ENCODE assay signal across 15 cellular contexts in genomic region chr1:66399888-66400529, GRCh38.
A peak's percentile ranks its signal among the peaks of the same experiment; 100 is the strongest.
DNase-seq lines count a peak whose midpoint lies in the region; ATAC-seq, FAIRE-seq and TF ChIP-seq lines count a peak whose summit lies in the region.
"Had no signal": no experiment of that assay in that cellular context is flagged by ENCODE, and none has a peak within 500 bp of the region (broad histone marks: within the 10 kb centered on the region; RNA-seq: fewer than 3 reads in every experiment).

No MANE protein-coding gene starts in this region.

- peak overlapping the region; percentile 37 for H3K4me3 Mint-ChIP-seq in activated naive CD4-positive, alpha-beta T cell treated with anti-CD3 and anti-CD28 coated beads, Interleukin-2, amount 50 U/mL, for 24 hours
- no peak overlapping the region for H3K4me3 Mint-ChIP-seq in activated naive CD4-positive, alpha-beta T cell treated with anti-CD3 and anti-CD28 coated beads, Interleukin-2, amount 10 ng/mL, durations not matched to agents 7 days and 5 days
- peak overlapping the region; percentile 5 for H3K4me3 Mint-ChIP-seq in T-helper 17 cell
- peak overlapping the region; percentile 1 for H3K4me3 Mint-ChIP-seq in stimulated activated naive CD8-positive, alpha-beta T cell treated with anti-CD3 and anti-CD28 coated beads, Interleukin-15, Interleukin-2, amounts not matched to agents 100 ng/mL and 50 ng/mL, for 24 hours

- no peaks in the 10 kb centered on the region for H3K36me3 Mint-ChIP-seq in activated naive CD4-positive, alpha-beta T cell treated with anti-CD3 and anti-CD28 coated beads, Interleukin-2, amount 50 U/mL, for 24 hours
- no peaks in the 10 kb centered on the region for H3K36me3 Mint-ChIP-seq in activated naive CD4-positive, alpha-beta T cell treated with anti-CD3 and anti-CD28 coated beads, Interleukin-2, amount 10 ng/mL, durations not matched to agents 7 days and 5 days
- no peaks in the 10 kb centered on the region for H3K36me3 Mint-ChIP-seq in T-helper 17 cell (ENCODE audit: low read depth)
- no peaks in the 10 kb centered on the region for H3K36me3 Mint-ChIP-seq in stimulated activated naive CD8-positive, alpha-beta T cell treated with anti-CD3 and anti-CD28 coated beads, Interleukin-15, Interleukin-2, amounts not matched to agents 100 ng/mL and 50 ng/mL, for 24 hours (ENCODE audit: low read depth)
- H3K36me3 Mint-ChIP-seq: IgD-negative memory B cell had no signal

- H3K27ac ChIP-seq in kidney (ENCODE audit: low read depth in 2 of 2, low read length in 2 of 2), result no peak overlapping the region

- no peak overlapping the region for H3K9ac ChIP-seq in kidney (ENCODE audit: low read length in 2 of 2)

- no peak for DNase-seq in activated naive CD4-positive, alpha-beta T cell treated with anti-CD3 and anti-CD28 coated beads, Interleukin-2, amount 10 ng/mL, durations not matched to agents 7 days and 5 days
- DNase-seq in T-helper 17 cell, result no peak
- no peak for DNase-seq in HT-29 (ENCODE audit: low spot score)
- no peak for DNase-seq in NCI-H2171 (lab: John Stamatoyannopoulos, UW)
- DNase-seq in kidney, result no peak
- DNase-seq: central memory CD4-positive, alpha-beta T cell; mesenchymal stem cell; NCI-H2081 treated with DMSO at 0.1 percent for 48 hours; SIG-M5 had no signal

- H3K27me3 Mint-ChIP-seq in activated naive CD4-positive, alpha-beta T cell treated with anti-CD3 and anti-CD28 coated beads, Interleukin-2, amount 50 U/mL, for 24 hours, result no peaks in the 10 kb centered on the region
- H3K27me3 Mint-ChIP-seq in activated naive CD4-positive, alpha-beta T cell treated with anti-CD3 and anti-CD28 coated beads, Interleukin-2, amount 10 ng/mL, durations not matched to agents 7 days and 5 days, result no peaks in the 10 kb centered on the region
- H3K27me3 Mint-ChIP-seq in T-helper 17 cell, result no peaks in the 10 kb centered on the region
- no peaks in the 10 kb centered on the region for H3K27me3 Mint-ChIP-seq in stimulated activated naive CD8-positive, alpha-beta T cell treated with anti-CD3 and anti-CD28 coated beads, Interleukin-15, Interleukin-2, amounts not matched to agents 100 ng/mL and 50 ng/mL, for 24 hours
- H3K27me3 Mint-ChIP-seq: IgD-negative memory B cell had no signal

- no peaks in the 10 kb centered on the region for H3K36me3 ChIP-seq in kidney (ENCODE audit: control insufficient read depth in 1 of 2, insufficient read depth in 2 of 2, low read length in 2 of 2)

- H3K9me3 ChIP-seq in T-helper 17 cell (ENCODE audit: control insufficient read depth, low read length, poor library complexity, severe bottlenecking) (no peaks in the 10 kb centered on the region), kidney (ENCODE audit: control insufficient read depth in 1 of 2, low read length in 2 of 2) (no peaks in the 10 kb centered on the region)

- no peak for FAIRE-seq in kidney (lab: Jason Lieb, UNC)
- FAIRE-seq: frontal cortex, urothelium cell line had no signal

- H3K9me3 Mint-ChIP-seq in activated naive CD4-positive, alpha-beta T cell treated with anti-CD3 and anti-CD28 coated beads, Interleukin-2, amount 50 U/mL, for 24 hours, result no peaks in the 10 kb centered on the region
- H3K9me3 Mint-ChIP-seq in activated naive CD4-positive, alpha-beta T cell treated with anti-CD3 and anti-CD28 coated beads, Interleukin-2, amount 10 ng/mL, durations not matched to agents 7 days and 5 days, result no peaks in the 10 kb centered on the region
- no peaks in the 10 kb centered on the region for H3K9me3 Mint-ChIP-seq in stimulated activated naive CD8-positive, alpha-beta T cell treated with anti-CD3 and anti-CD28 coated beads, Interleukin-15, Interleukin-2, amounts not matched to agents 100 ng/mL and 50 ng/mL, for 24 hours
- H3K9me3 Mint-ChIP-seq: IgD-negative memory B cell had no signal

- ATAC-seq in HG02623 (IDR thresholded peaks at IDR 0.05; ENCODE audit: unreplicated experiment) (peak; percentile 9), T-helper 17 cell (no peak)

- peaks cover 0 to 2% of the 10 kb centered on the region in 2 donors for H3K4me1 ChIP-seq in kidney (ENCODE audit: control insufficient read depth in 1 of 2, insufficient read depth in 1 of 2, low read depth in 1 of 2, low read length in 2 of 2)

- CTCF ChIA-PET in activated naive CD4-positive, alpha-beta T cell treated with anti-CD3 and anti-CD28 coated beads, Interleukin-2, amount 10 ng/mL, durations not matched to agents 7 days and 5 days (lab: Charles Lee), result interaction anchor here (0.6 to 1.0 kb wide), 3 partner anchors 14 to 267 kb away, joined by 3 to 5 read pairs (median 4); no protein-coding TSS in a partner anchor

- intact Hi-C loops in kidney (cut with DNase I), result no loop called here

- H3K4me1 Mint-ChIP-seq in activated naive CD4-positive, alpha-beta T cell treated with anti-CD3 and anti-CD28 coated beads, Interleukin-2, amount 50 U/mL, for 24 hours, result peaks cover 28% of the 10 kb centered on the region
- H3K4me1 Mint-ChIP-seq in activated naive CD4-positive, alpha-beta T cell treated with anti-CD3 and anti-CD28 coated beads, Interleukin-2, amount 10 ng/mL, durations not matched to agents 7 days and 5 days, result peaks cover 23% of the 10 kb centered on the region
- peaks cover 19% of the 10 kb centered on the region for H3K4me1 Mint-ChIP-seq in T-helper 17 cell
- H3K4me1 Mint-ChIP-seq in stimulated activated naive CD8-positive, alpha-beta T cell treated with anti-CD3 and anti-CD28 coated beads, Interleukin-15, Interleukin-2, amounts not matched to agents 100 ng/mL and 50 ng/mL, for 24 hours (ENCODE audit: low read depth), result peaks cover 66% of the 10 kb centered on the region

- peak overlapping the region; percentile 68 for H3K27ac Mint-ChIP-seq in activated naive CD4-positive, alpha-beta T cell treated with anti-CD3 and anti-CD28 coated beads, Interleukin-2, amount 50 U/mL, for 24 hours
- H3K27ac Mint-ChIP-seq in activated naive CD4-positive, alpha-beta T cell treated with anti-CD3 and anti-CD28 coated beads, Interleukin-2, amount 10 ng/mL, durations not matched to agents 7 days and 5 days, result no peak overlapping the region
- H3K27ac Mint-ChIP-seq in T-helper 17 cell, result peak overlapping the region; percentile 72
- peak overlapping the region; percentile 75 for H3K27ac Mint-ChIP-seq in stimulated activated naive CD8-positive, alpha-beta T cell treated with anti-CD3 and anti-CD28 coated beads, Interleukin-15, Interleukin-2, amounts not matched to agents 100 ng/mL and 50 ng/mL, for 24 hours

- no peak overlapping the region for H3K4me3 ChIP-seq in kidney (ENCODE audit: low read length in 2 of 2)

- no peak for TF ChIP-seq CTCF in kidney (IDR thresholded peaks at IDR 0.05; ENCODE audit: borderline replicate concordance, extremely low read depth, insufficient read depth)
